Comparison of ENCODE assay signal across 15 cellular contexts in the genomic region with DNA sequence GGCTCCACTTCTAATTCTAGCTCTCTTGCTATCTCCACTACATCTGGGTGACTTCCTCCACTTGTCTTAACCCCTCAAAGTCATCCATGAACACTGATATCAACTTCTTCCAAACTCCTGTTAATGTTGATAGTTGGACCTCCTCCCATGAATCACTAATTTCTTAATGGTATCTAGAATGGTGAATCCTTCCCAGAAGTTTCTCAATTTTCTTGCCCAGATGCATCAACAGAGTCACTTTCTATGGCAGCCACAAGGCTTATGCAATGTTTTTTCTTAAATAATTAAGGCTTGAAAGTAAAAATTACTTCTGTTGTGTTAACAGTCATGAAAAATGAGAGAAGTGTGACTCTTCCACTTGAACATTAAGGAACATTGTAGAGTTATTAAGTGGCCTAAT.
"Had no signal": no experiment of that assay in that cellular context is flagged by ENCODE, and none has a peak within 500 bp of the region (broad histone marks: within the 10 kb centered on the region; RNA-seq: fewer than 3 reads in every experiment).

No MANE protein-coding gene starts in this region.

- H3K27ac ChIP-seq: ascending aorta, neutrophil, stomach, thyroid gland had no signal

- H3K4me3 ChIP-seq: ascending aorta, lung, stomach, thyroid gland had no signal

- H3K36me3 ChIP-seq: thyroid gland had no signal

- H3K9me3 ChIP-seq: ascending aorta, neutrophil, stomach, thyroid gland had no signal

- H3K4me1 ChIP-seq: ascending aorta, stomach, thyroid gland had no signal

- ATAC-seq: left colon had no signal

- H3K27me3 ChIP-seq: ascending aorta, neutrophil, stomach, thyroid gland had no signal

- DNase-seq: activated CD4-positive, alpha-beta T cell treated with anti-CD3 and anti-CD28 coated beads, Interleukin-2, amount 50 U/mL, for 4 hours; activated CD4-positive, CD25-positive, alpha-beta regulatory T cell treated with anti-CD3 and anti-CD28 coated beads, Interleukin-2, amount 50 U/mL, for 72 hours; activated gamma-delta T cell; activated T-cell treated with anti-CD3 and anti-CD28 coated beads, Interleukin-2, amount 50 U/mL, for 1 hour; glutamatergic neuron; left colon; midbrain; retina; stimulated activated CD4-positive, alpha-beta T cell treated with anti-CD3 and anti-CD28 coated beads, Interleukin-4, amount 100 ng/mL, for 4 hours; stomach; T-helper 2 cell; thyroid gland had no signal
